ENCODE assay signal across 19 cellular contexts in genomic region chr11:111349191-111349695, GRCh38. TPM values are rescaled to one million over a fixed set of nuclear protein-coding genes. Genes with fewer than 3 reads are reported as not detected.
DNase-seq lines count a peak whose midpoint lies in the region; ATAC-seq, FAIRE-seq and TF ChIP-seq lines count a peak whose summit lies in the region.
"Had no signal": no experiment of that assay in that cellular context is flagged by ENCODE, and none has a peak within 500 bp of the region (broad histone marks: within the 10 kb centered on the region; RNA-seq: fewer than 3 reads in every experiment).

No MANE protein-coding gene starts in this region.

- RAD21 ChIA-PET in GM12878 (lab: Charles Lee; ENCODE audit: unreplicated experiment), result interaction anchor here (0.7 to 4.7 kb wide), 6 partner anchors 30 to 86 kb away, joined by 3 to 20 read pairs (median 4); partner anchors contain the start of gene POU2AF1

- SMC1A ChIA-PET in GM12878 (lab: Charles Lee; ENCODE audit: uncharacterized antibody, unreplicated experiment), result interaction anchor here (1.3 to 32.6 kb wide), 5 partner anchors 15 to 68 kb away, joined by 4 to 972 read pairs (median 11); no protein-coding TSS in a partner anchor

- TF ChIP-seq RAD21 in GM12878 (IDR thresholded peaks at IDR 0.05; ENCODE audit: insufficient read depth, low read depth, low read length), result no peak

- CTCF ChIA-PET in GM12878 (lab: Yijun Ruan, JAX), result interaction anchor here (1.0 to 2.3 kb wide), 5 partner anchors 65 to 81 kb away, joined by 3 to 10 read pairs (median 3); no protein-coding TSS in a partner anchor

- no TSS peak for BruUV-seq in GM12878 (replicated peaks; lab: Mats Ljungman, UMichigan)

- peaks cover 5% of the 10 kb centered on the region; the same call in 1 of the 2 replicates for H3K4me1 ChIP-seq in GM12878 (ENCODE audit: control insufficient read depth, insufficient read depth, low read length)

- no peak for TF ChIP-seq CTCF in GM12878 (IDR thresholded peaks at IDR 0.05 in 2 of 3, conservative IDR thresholded peaks at IDR 0.05 in 1 of 3; ENCODE audit: control insufficient read depth in 2 of 3, extremely low read depth in 1 of 3, insufficient read depth in 1 of 3, low read depth in 3 of 3, low read length in 3 of 3)

- no peaks in the 10 kb centered on the region for H3K9me3 ChIP-seq in GM12878 (replicated peaks; ENCODE audit: control insufficient read depth, insufficient read depth, low read length)
- H3K9me3 ChIP-seq: SK-N-SH had no signal

- peak; percentile 40 for ATAC-seq in GM19452 (IDR thresholded peaks at IDR 0.05; ENCODE audit: unreplicated experiment)
- peak; percentile 61 for ATAC-seq in GM12878
- ATAC-seq in GM19395 (IDR thresholded peaks at IDR 0.05; ENCODE audit: unreplicated experiment), result no peak
- ATAC-seq: K562, PC-3 had no signal

- H4K20me1 ChIP-seq in GM12878 (ENCODE audit: control insufficient read depth, insufficient read depth), result no peaks in the 10 kb centered on the region

- no peak overlapping the region for H3K27ac ChIP-seq in GM12878 (ENCODE audit: control insufficient read depth, insufficient read depth)
- H3K27ac ChIP-seq: C4-2B had no signal

- intact Hi-C loops in GM12878 (cut with micrococcal nuclease; ENCODE audit: unreplicated experiment), result loop anchor here (5.0 kb wide), 1 partner anchor 67 kb away; no protein-coding TSS in a partner anchor

- DNase-seq in COR-L47 (lab: John Stamatoyannopoulos, UW) (peak; percentile 57), GM12892 (ENCODE audit: insufficient read length) (no peak), GM12878 (ENCODE audit: low read depth, low spot score) (no peak)
- no peak for DNase-seq in effector CD4-positive, alpha-beta T cell
- DNase-seq in stimulated activated CD4-positive, alpha-beta T cell treated with anti-CD3 and anti-CD28 coated beads, Interleukin-4, amount 100 ng/mL, for 24 hours, result no peak
- DNase-seq: DND-41, NCI-H1105 treated with DMSO at 0.1 percent for 48 hours, NCI-H187 treated with DMSO at 0.1 percent for 48 hours, NCI-H2171 treated with DMSO at 0.1 percent for 48 hours, NCI-H446, PC-3, RPMI8226, SHP77 treated with DMSO at 0.1 percent for 48 hours, SK-N-SH had no signal

- 16% methylated on average over 2 of the region's 2 CpGs for WGBS in GM12878 (ENCODE audit: insufficient coverage, insufficient replicate concordance, low lambda C conversion rate, missing lambda C conversion rate)

- no peak for TF ChIP-seq EP300 in GM12878 (IDR thresholded peaks at IDR 0.05; ENCODE audit: borderline replicate concordance in 1 of 2, control insufficient read depth in 1 of 2, low read depth in 2 of 2, low read length in 2 of 2)

- H2AFZ ChIP-seq in GM12878 (ENCODE audit: control insufficient read depth, low read depth, low read length), result no peak overlapping the region

- no peaks in the 10 kb centered on the region for H3K79me2 ChIP-seq in GM12878 (ENCODE audit: control insufficient read depth, insufficient read depth, low read length)

- no peak overlapping the region for H3K4me2 ChIP-seq in GM12878 (ENCODE audit: control insufficient read depth, insufficient read depth)
- H3K4me2 ChIP-seq: SK-N-SH had no signal

- POLR2A ChIA-PET in GM12878 (lab: Charles Lee), result interaction anchor here (0.8 to 1.3 kb wide), 3 partner anchors 18 to 71 kb away, joined by 3 read pairs; no protein-coding TSS in a partner anchor

- no peak for TF ChIP-seq POLR2A in GM12892 (IDR thresholded peaks at IDR 0.05; ENCODE audit: low read depth, low read length)
- TF ChIP-seq POLR2A in GM12878 (IDR thresholded peaks at IDR 0.05; ENCODE audit: low read depth, low read length), result no peak

- FAIRE-seq in GM12892 (lab: Jason Lieb, UNC) (peak; percentile 60), GM12878 (lab: Jason Lieb, UNC) (no peak)
- FAIRE-seq: H1, K562 had no signal

- no peak overlapping the region for H3K9ac ChIP-seq in GM12878 (ENCODE audit: control insufficient read depth, insufficient read depth, low read length)
- H3K9ac ChIP-seq: SK-N-SH had no signal

- no peaks in the 10 kb centered on the region for H3K27me3 ChIP-seq in GM12878 (replicated peaks in 1 of 2; ENCODE audit: control insufficient read depth in 2 of 2, insufficient read depth in 2 of 2, low read length in 1 of 2)

- peaks cover 6 to 19% of the 10 kb centered on the region in 2 experiments for H3K36me3 ChIP-seq in GM12878 (ENCODE audit: control insufficient read depth in 2 of 2, insufficient read depth in 2 of 2, low read length in 1 of 2)

- H3K4me3 ChIP-seq in GM12878, result no peak overlapping the region
- H3K4me3 ChIP-seq: K562 had no signal

- in situ Hi-C loops in GM12878 (cut with MboI), result no loop called here

TF ChIP-seq in GM12878, 131 proteins besides CTCF, POLR2A, EP300 and RAD21 (continues in another document):
- TF ChIP-seq NBN (IDR thresholded peaks at IDR 0.05), result no peak
- no peak for TF ChIP-seq CBX5 (IDR thresholded peaks at IDR 0.05; ENCODE audit: low read depth)
- no peak for TF ChIP-seq TCF3 (IDR thresholded peaks at IDR 0.05; ENCODE audit: borderline replicate concordance, insufficient read depth, low read depth, low read length)
- TF ChIP-seq MEF2A (IDR thresholded peaks at IDR 0.05; ENCODE audit: insufficient read depth, low read depth, low read length), result no peak
- no peak for TF ChIP-seq ZSCAN29 (IDR thresholded peaks at IDR 0.05)
- TF ChIP-seq RUNX3 (IDR thresholded peaks at IDR 0.05; ENCODE audit: low read length), result peak; percentile 16; the same call in 1 of the 2 replicates
- no peak for TF ChIP-seq NR2C1 (IDR thresholded peaks at IDR 0.05)
- no peak for TF ChIP-seq SUZ12 (IDR thresholded peaks at IDR 0.05; ENCODE audit: unreplicated experiment)
- TF ChIP-seq RELA (IDR thresholded peaks at IDR 0.05; ENCODE audit: borderline replicate concordance, partially characterized antibody), result no peak
- no peak for TF ChIP-seq RB1 (IDR thresholded peaks at IDR 0.05; ENCODE audit: borderline replicate concordance)
- TF ChIP-seq CHD2 (IDR thresholded peaks at IDR 0.05; ENCODE audit: borderline replicate concordance, low read depth, low read length), result no peak
- no peak for TF ChIP-seq CHD4 (IDR thresholded peaks at IDR 0.05)
- no peak for TF ChIP-seq NR2F1 (conservative IDR thresholded peaks at IDR 0.05)
- no peak for TF ChIP-seq SIX5 (IDR thresholded peaks at IDR 0.05; ENCODE audit: low read depth, low read length, severe bottlenecking)
- TF ChIP-seq WRNIP1 (IDR thresholded peaks at IDR 0.05; ENCODE audit: borderline replicate concordance, low read depth, low read length), result no peak
- no peak for TF ChIP-seq HCFC1 (IDR thresholded peaks at IDR 0.05; ENCODE audit: low read length)
- no peak for TF ChIP-seq YY1 (IDR thresholded peaks at IDR 0.05; ENCODE audit: low read depth, low read length)
- peak; percentile 40; the same call in 1 of the 2 replicates for TF ChIP-seq DPF2 (IDR thresholded peaks at IDR 0.05)
- TF ChIP-seq TAF1 (IDR thresholded peaks at IDR 0.05; ENCODE audit: borderline replicate concordance, low read depth, low read length), result no peak
- TF ChIP-seq GATAD2B (conservative IDR thresholded peaks at IDR 0.05; ENCODE audit: low read depth), result no peak
- TF ChIP-seq YBX1 (IDR thresholded peaks at IDR 0.05), result no peak

RNA-seq across cellular contexts. Expression of gene POU2AF1, which starts 29.8 kb away (rescaled TPM):
- polyA plus RNA-seq in GM12892 (2012; ENCODE audit: missing spikeins), result 151 TPM
- 165 and 176 TPM in 2 replicates for total RNA-seq in GM12878 (2013; cell fraction: nucleolus; rRNA removed)
- 28.7 and 31.2 TPM in 2 replicates for total RNA-seq in GM12878 (2014; rRNA removed)
- 31.9 and 35.1 TPM in 2 replicates for total RNA-seq in GM12878 (2014; rRNA removed; fragmentation: Illumina TruSeq; extraction: Trizol)
- total RNA-seq in GM12878 (2021), result 165 and 169 TPM in 2 replicates
- polyA plus RNA-seq in GM12878 (2011; ENCODE audit: low read depth), result 175 TPM
- 34.5 and 61.7 TPM in 2 replicates for polyA plus RNA-seq in GM12878 (2011; rRNA removed)
- polyA plus RNA-seq in GM12878 (2011; cell fraction: cytosol; rRNA removed), result 57.8 and 71.0 TPM in 2 replicates
- polyA plus RNA-seq in GM12878 (2011; cell fraction: nucleus; rRNA removed), result 98.1 and 141 TPM in 2 replicates
- 246 and 275 TPM in 2 replicates for polyA plus RNA-seq in GM12878 (2012)
- 97.7 and 107 TPM in 2 replicates for polyA plus RNA-seq in GM12878 (2014; fragmentation: Illumina TruSeq; extraction: Trizol)
- polyA plus RNA-seq in GM12878 (2014; fragmentation: Nextera tagmentation; extraction: Ambion mirVana), result 10 to 100 TPM; 13.1 to 92.7 TPM
- polyA plus RNA-seq in GM12878 (2014; rRNA removed), result 93.5 and 128 TPM in 2 replicates
- 10 to 100 TPM; 71.3 to 79.7 TPM for polyA plus RNA-seq in GM12878 (2016; fragmentation: Nextera tagmentation; extraction: Ambion mirVana)
- polyA minus RNA-seq in GM12878 (2011; rRNA and poly(A)+ RNA removed), result 70.5 and 86.6 TPM in 2 replicates
- 55.2 and 55.6 TPM in 2 replicates for polyA minus RNA-seq in GM12878 (2011; cell fraction: cytosol; rRNA and poly(A)+ RNA removed)
- 48.6 and 100 TPM in 2 replicates for polyA minus RNA-seq in GM12878 (2011; cell fraction: nucleus; rRNA and poly(A)+ RNA removed)
- total RNA-seq: H1, PC-3 had no signal
- polyA plus RNA-seq: H1, K562 had no signal

RNA-seq across cellular contexts. Expression of gene POU2AF3, which starts 50.9 kb away (rescaled TPM):
- polyA plus RNA-seq in GM12892 (2012; ENCODE audit: missing spikeins), result 0.93 TPM
- not detected in 2 replicates for total RNA-seq in GM12878 (2013; cell fraction: nucleolus; rRNA removed)
- total RNA-seq in GM12878 (2014; rRNA removed) (0.17 TPM in 1 of 2 replicates, not detected in the other), GM12878 (2014; rRNA removed; fragmentation: Illumina TruSeq; extraction: Trizol) (not detected in 2 replicates), GM12878 (2021) (not detected in 2 replicates)
- not detected for polyA plus RNA-seq in GM12878 (2011; ENCODE audit: low read depth)
- polyA plus RNA-seq in GM12878 (2011; rRNA removed) (0.09 TPM in 1 of 2 replicates, not detected in the other), GM12878 (2014; fragmentation: Illumina TruSeq; extraction: Trizol) (not detected in 2 replicates), GM12878 (2014; fragmentation: Nextera tagmentation; extraction: Ambion mirVana) (not detected), GM12878 (2014; rRNA removed) (not detected in 2 replicates), GM12878 (2016; fragmentation: Nextera tagmentation; extraction: Ambion mirVana) (under 1 TPM in 1 of 2 experiments, not detected in 1; 0.17 TPM)
- 0.05 TPM in 1 of 2 replicates, not detected in the other for polyA plus RNA-seq in GM12878 (2011; cell fraction: cytosol; rRNA removed)
- 0.45 TPM in 1 of 2 replicates, not detected in the other for polyA plus RNA-seq in GM12878 (2011; cell fraction: nucleus; rRNA removed)
- polyA plus RNA-seq in GM12878 (2012), result 0.22 and 0.27 TPM in 2 replicates
- not detected in 2 replicates for polyA minus RNA-seq in GM12878 (2011; rRNA and poly(A)+ RNA removed)
- polyA minus RNA-seq in GM12878 (2011; cell fraction: cytosol; rRNA and poly(A)+ RNA removed), result not detected in 2 replicates
- not detected in 2 replicates for polyA minus RNA-seq in GM12878 (2011; cell fraction: nucleus; rRNA and poly(A)+ RNA removed)
- total RNA-seq: K562, PC-3 had no signal
- polyA plus RNA-seq: K562 had no signal
